In genomic region chr6:31180500-31180899, GRCh38 we compare ENCODE assay signal across 9 cellular contexts. TPM values are rescaled to one million over a fixed set of nuclear protein-coding genes. Genes with fewer than 3 reads are reported as not detected.
DNase-seq lines count a peak whose midpoint lies in the region; ATAC-seq and TF ChIP-seq lines count a peak whose summit lies in the region.
"Had no signal": no experiment of that assay in that cellular context is flagged by ENCODE, and none has a peak within 500 bp of the region (broad histone marks: within the 10 kb centered on the region; RNA-seq: fewer than 3 reads in every experiment).

No MANE protein-coding gene starts in this region.

- H3K4me1 Mint-ChIP-seq in H9, result peaks cover 36 to 45% of the 10 kb centered on the region in 2 experiments
- H3K4me1 Mint-ChIP-seq in activated CD8-positive, alpha-beta T cell treated with anti-CD3 and anti-CD28 coated beads, Interleukin-2, amount 10 ng/mL, durations not matched to agents 7 days and 5 days (ENCODE audit: low read depth), result peaks cover 20% of the 10 kb centered on the region

- TF ChIP-seq CTCF in H9 (conservative IDR thresholded peaks at IDR 0.05) (no peak), esophagus squamous epithelium (IDR thresholded peaks at IDR 0.05) (no peak)

- no peak overlapping the region for H3K14ac ChIP-seq in H9 (ENCODE audit: insufficient read depth, low read length)

- no peak overlapping the region for H2AK5ac ChIP-seq in H9 (ENCODE audit: insufficient read length, low read length)

- WGBS in H9 (ENCODE audit: extremely low coverage, insufficient read length, low lambda C conversion rate), result no CpG with 5 or more reads among the region's 26 CpGs
- WGBS in esophagus squamous epithelium, 2 donors, result 72 to 100% methylated on average over 6 to 10 of the region's 26 CpGs
- WGBS in GM23248 (ENCODE audit: low coverage in 1 of 2, low lambda C conversion rate in 2 of 2, missing lambda C conversion rate in 2 of 2), 2 experiments, result 84 to 90% methylated on average over 14 to 26 of the region's 26 CpGs

- no peak overlapping the region for H4K5ac ChIP-seq in H9 (ENCODE audit: insufficient read length, low read depth, low read length)

- intact Hi-C loops in esophagus squamous epithelium (cut with DNase I) (no loop called here), posterior cingulate gyrus (cut with DNase I) (no loop called here)

- no peaks in the 10 kb centered on the region for H3K79me1 ChIP-seq in H9 (ENCODE audit: insufficient read depth, low read depth, low read length, poor library complexity, severe bottlenecking)

- H4K20me1 ChIP-seq in H9 (ENCODE audit: control insufficient read depth, insufficient read depth, insufficient read length), result no peaks in the 10 kb centered on the region
- no peaks in the 10 kb centered on the region for H4K20me1 ChIP-seq in GM23248 (ENCODE audit: insufficient read depth)

- no peak overlapping the region for H2BK20ac ChIP-seq in H9 (ENCODE audit: low read depth, low read length, poor library complexity, severe bottlenecking)

- H3K27me3 ChIP-seq in H9 (ENCODE audit: insufficient read depth, low read length), result no peaks in the 10 kb centered on the region
- no peaks in the 10 kb centered on the region for H3K27me3 ChIP-seq in esophagus squamous epithelium
- no peaks in the 10 kb centered on the region for H3K27me3 ChIP-seq in GM23248 (replicated peaks; ENCODE audit: insufficient read depth)

- H3K9me3 ChIP-seq in H9 (ENCODE audit: control insufficient read depth, low read depth, low read length) (no peaks in the 10 kb centered on the region), esophagus squamous epithelium (no peaks in the 10 kb centered on the region), GM23248 (ENCODE audit: low read depth) (no peaks in the 10 kb centered on the region)

- H3K4me1 ChIP-seq in H9 (ENCODE audit: insufficient read depth, low read length), result peaks cover 2% of the 10 kb centered on the region; the same call in 1 of the 2 replicates
- H3K4me1 ChIP-seq in esophagus squamous epithelium, result peaks cover 0 to 45% (median 0%) of the 10 kb centered on the region in 3 donors
- peaks cover 13% of the 10 kb centered on the region for H3K4me1 ChIP-seq in GM23248 (ENCODE audit: insufficient read depth)

- H3K27me3 Mint-ChIP-seq in H9 (ENCODE audit: low read depth), result 0 out of 2 replicates have a peak, but pooled peaks cover 1% of the 10 kb centered on the region
- H3K27me3 Mint-ChIP-seq in activated CD8-positive, alpha-beta T cell treated with anti-CD3 and anti-CD28 coated beads, Interleukin-2, amount 10 ng/mL, durations not matched to agents 7 days and 5 days (ENCODE audit: low read depth), result no peaks in the 10 kb centered on the region

- H3K27ac ChIP-seq in H9 (ENCODE audit: insufficient read length, low read depth, low read length) (no peak overlapping the region), esophagus squamous epithelium (no peak overlapping the region), GM23248 (no peak overlapping the region)

- H3K4me3 ChIP-seq in esophagus squamous epithelium (peak overlapping the region; percentile 12 to 34 (median 24)), GM23248 (no peak overlapping the region)

- H2BK120ac ChIP-seq in H9 (ENCODE audit: low read depth, low read length, poor library complexity, severe bottlenecking), result no peak overlapping the region

- DNase-seq in H9 (peak; percentile 86), esophagus squamous epithelium (lab: John Stamatoyannopoulos, UW) (no peak), posterior cingulate gyrus (peak in 8 of 10 donors; percentile 40 to 93 (median 62)), NCI-H345 (lab: John Stamatoyannopoulos, UW) (no peak), GM23248 (no peak), UCSD-AML1 (lab: John Stamatoyannopoulos, UW; ENCODE audit: unreplicated experiment) (no peak)
- DNase-seq in activated CD8-positive, alpha-beta T cell treated with anti-CD3 and anti-CD28 coated beads, Interleukin-2, amount 10 ng/mL, durations not matched to agents 7 days and 5 days, result peak; percentile 66

- H3K79me2 ChIP-seq in H9 (ENCODE audit: insufficient read depth, low read length) (no peaks in the 10 kb centered on the region; the same call in 1 of the 2 replicates), GM23248 (ENCODE audit: insufficient read depth) (no peaks in the 10 kb centered on the region)

- H4K91ac ChIP-seq in H9 (ENCODE audit: insufficient read length, low read depth, low read length), result no peak overlapping the region

- no peak overlapping the region for H3K23ac ChIP-seq in H9 (ENCODE audit: insufficient read length, low read depth, low read length)

- peak; percentile 89 for ATAC-seq in activated CD8-positive, alpha-beta T cell treated with anti-CD3 and anti-CD28 coated beads, Interleukin-2, amount 10 ng/mL, durations not matched to agents 7 days and 5 days
- ATAC-seq in GM21723 (IDR thresholded peaks at IDR 0.05; ENCODE audit: unreplicated experiment), result no peak

- no peak overlapping the region for H3K56ac ChIP-seq in H9 (ENCODE audit: insufficient read length, low read depth, low read length)

- no peak overlapping the region for H3K27ac Mint-ChIP-seq in H9
- peak overlapping the region; percentile 70 for H3K27ac Mint-ChIP-seq in activated CD8-positive, alpha-beta T cell treated with anti-CD3 and anti-CD28 coated beads, Interleukin-2, amount 10 ng/mL, durations not matched to agents 7 days and 5 days

- H3K9ac ChIP-seq in H9 (ENCODE audit: extremely low read depth, insufficient read length, low read length) (no peak overlapping the region), GM23248 (no peak overlapping the region)

- H3K9me2 ChIP-seq in GM23248 (ENCODE audit: insufficient read depth), result no peaks in the 10 kb centered on the region

- peaks cover 12% of the 10 kb centered on the region; the same call in 1 of the 2 replicates for H3F3A ChIP-seq in GM23248 (ENCODE audit: insufficient read depth)

- H3K18ac ChIP-seq in H9 (ENCODE audit: insufficient read length, low read depth, low read length), result no peak overlapping the region

- no peaks in the 10 kb centered on the region for H3K23me2 ChIP-seq in H9 (ENCODE audit: insufficient read length, low read depth, low read length, poor library complexity, severe bottlenecking)

- H3K4ac ChIP-seq in H9 (ENCODE audit: low read depth, low read length), result no peak overlapping the region

- no peak overlapping the region for H3T11ph ChIP-seq in H9 (ENCODE audit: low read length)

- H2BK12ac ChIP-seq in H9 (ENCODE audit: insufficient read length, low read depth, low read length), result no peak overlapping the region

- CTCF ChIA-PET in activated CD8-positive, alpha-beta T cell treated with anti-CD3 and anti-CD28 coated beads, Interleukin-2, amount 10 ng/mL, durations not matched to agents 7 days and 5 days (lab: Charles Lee), result interaction anchor here (0.6 kb wide), 1 partner anchor 77 kb away, joined by 5 read pairs; no protein-coding TSS in a partner anchor

- H2BK15ac ChIP-seq in H9 (ENCODE audit: low read depth, low read length), result no peak overlapping the region

- no peak overlapping the region for H2BK5ac ChIP-seq in H9 (ENCODE audit: insufficient read length, low read length)

- no peak overlapping the region for H2AFZ ChIP-seq in H9 (ENCODE audit: low read length)
- H2AFZ ChIP-seq in GM23248, result no peak overlapping the region

- POLR2A ChIA-PET in activated CD8-positive, alpha-beta T cell treated with anti-CD3 and anti-CD28 coated beads, Interleukin-2, amount 10 ng/mL, durations not matched to agents 7 days and 5 days (lab: Charles Lee), result no interaction called here

- H3K36me3 ChIP-seq in esophagus squamous epithelium, result peaks cover 0 to 5% (median 0%) of the 10 kb centered on the region in 3 donors
- no peaks in the 10 kb centered on the region for H3K36me3 ChIP-seq in GM23248 (ENCODE audit: low read depth)

- peaks cover 0 to 6% (median 4%) of the 10 kb centered on the region in 3 experiments; a peak in 4 of 7 replicates for H3K36me3 Mint-ChIP-seq in H9 (ENCODE audit: insufficient read depth in 1 of 3, low read depth in 3 of 3)
- H3K36me3 Mint-ChIP-seq in activated CD8-positive, alpha-beta T cell treated with anti-CD3 and anti-CD28 coated beads, Interleukin-2, amount 10 ng/mL, durations not matched to agents 7 days and 5 days (ENCODE audit: low read depth), result no peaks in the 10 kb centered on the region

- no peak for TF ChIP-seq POLR2A in esophagus squamous epithelium (IDR thresholded peaks at IDR 0.05)

- no peak overlapping the region for H3K4me3 Mint-ChIP-seq in H9
- H3K4me3 Mint-ChIP-seq in activated CD8-positive, alpha-beta T cell treated with anti-CD3 and anti-CD28 coated beads, Interleukin-2, amount 10 ng/mL, durations not matched to agents 7 days and 5 days, result peak overlapping the region; percentile 74

- no peak overlapping the region for H4K8ac ChIP-seq in H9 (replicated peaks; ENCODE audit: insufficient read length, low read depth, low read length)

- H3K9me3 Mint-ChIP-seq in H9, result no peaks in the 10 kb centered on the region
- H3K9me3 Mint-ChIP-seq in activated CD8-positive, alpha-beta T cell treated with anti-CD3 and anti-CD28 coated beads, Interleukin-2, amount 10 ng/mL, durations not matched to agents 7 days and 5 days (ENCODE audit: insufficient read depth), result no peaks in the 10 kb centered on the region

- H3K4me2 ChIP-seq in H9 (ENCODE audit: insufficient read depth, insufficient read length, low read length), result no peak overlapping the region
- H3K4me2 ChIP-seq in GM23248 (ENCODE audit: unreplicated experiment), result no peak overlapping the region

- in situ Hi-C loops in GM23248 (cut with MboI), result no loop called here

RNA-seq across cellular contexts. Expression of gene POU5F1, which starts 10.0 kb away (rescaled TPM):
- 2,134 TPM in 2 replicates for total RNA-seq in H9 (2021)
- not detected for total RNA-seq in activated CD8-positive, alpha-beta T cell treated with anti-CD3 and anti-CD28 coated beads, Interleukin-2, amount 10 ng/mL, durations not matched to agents 7 days and 5 days
- 1 to 10 TPM in 3 of 4 donors, under 1 TPM in 1; 0.92 to 5.5 (median 3.3) TPM for total RNA-seq in esophagus squamous epithelium
- total RNA-seq in GM23248 (2014; rRNA removed; shearing (Covaris generic)), result 0.22 TPM in 1 of 2 replicates, not detected in the other
- 0.61 and 0.88 TPM in 2 replicates for polyA plus RNA-seq in GM23248 (2016; fragmentation: Nextera tagmentation; extraction: Ambion mirVana)

RNA-seq across cellular contexts. Expression of gene TCF19, which starts 22.1 kb away (rescaled TPM):
- 15.0 and 16.5 TPM in 2 replicates for total RNA-seq in H9 (2021)
- total RNA-seq in activated CD8-positive, alpha-beta T cell treated with anti-CD3 and anti-CD28 coated beads, Interleukin-2, amount 10 ng/mL, durations not matched to agents 7 days and 5 days, result 100 to 1,000 TPM; 122 to 125 TPM
- 10 to 100 TPM; 12.2 to 17.2 (median 16.6) TPM for total RNA-seq in esophagus squamous epithelium
- total RNA-seq in GM23248 (2014; rRNA removed; shearing (Covaris generic)), result 21.6 and 28.4 TPM in 2 replicates
- polyA plus RNA-seq in GM23248 (2016; fragmentation: Nextera tagmentation; extraction: Ambion mirVana), result 18.3 and 19.9 TPM in 2 replicates

RNA-seq across cellular contexts. Expression of gene CCHCR1, which starts 22.9 kb away (rescaled TPM):
- total RNA-seq in H9 (2021) (42.7 and 45.5 TPM in 2 replicates), esophagus squamous epithelium (10 to 100 TPM; 11.9 to 21.1 (median 16.2) TPM)
- 10 to 100 TPM; 36.5 to 41.9 TPM for total RNA-seq in activated CD8-positive, alpha-beta T cell treated with anti-CD3 and anti-CD28 coated beads, Interleukin-2, amount 10 ng/mL, durations not matched to agents 7 days and 5 days
- 13.5 and 14.3 TPM in 2 replicates for total RNA-seq in GM23248 (2014; rRNA removed; shearing (Covaris generic))
- polyA plus RNA-seq in GM23248 (2016; fragmentation: Nextera tagmentation; extraction: Ambion mirVana), result 10.8 and 13.2 TPM in 2 replicates

RNA-seq across cellular contexts. Expression of gene PSORS1C2, which starts 41.6 kb away (rescaled TPM):
- total RNA-seq in H9 (2021) (0.31 and 0.33 TPM in 2 replicates), esophagus squamous epithelium (under 1 TPM in 1 of 4 donors, not detected in 3; 0.91 TPM)
- not detected for total RNA-seq in activated CD8-positive, alpha-beta T cell treated with anti-CD3 and anti-CD28 coated beads, Interleukin-2, amount 10 ng/mL, durations not matched to agents 7 days and 5 days
- total RNA-seq in GM23248 (2014; rRNA removed; shearing (Covaris generic)), result not detected in 2 replicates
- 0.16 TPM in 1 of 2 replicates, not detected in the other for polyA plus RNA-seq in GM23248 (2016; fragmentation: Nextera tagmentation; extraction: Ambion mirVana)
- total RNA-seq: renal cortical epithelial cell had no signal

Comparison
In these comparisons a context has a peak if more than half of its experiments do, and no peak if none do; other contexts are left out.
1. DNase-seq: peak in H9 (single experiment), activated CD8-positive, alpha-beta T cell treated with anti-CD3 and anti-CD28 coated beads, Interleukin-2, amount 10 ng/mL, durations not matched to agents 7 days and 5 days (single experiment) and posterior cingulate gyrus (8 of 10); none in esophagus squamous epithelium (single experiment), NCI-H345 (single experiment), GM23248 (single experiment) and UCSD-AML1 (single experiment).
2. RNA of gene POU5F1, which starts 10.0 kb away (total RNA-seq): 2,134 TPM in H9; 0.92 to 5.5 TPM in esophagus squamous epithelium, 0.22 TPM in GM23248 and not detected in activated CD8-positive, alpha-beta T cell treated with anti-CD3 and anti-CD28 coated beads, Interleukin-2, amount 10 ng/mL, durations not matched to agents 7 days and 5 days; every median in the first group is over 100 times any median in the second.